ENCODE assay signal across 8 cellular contexts in genomic region chr1:14468751-14469150, GRCh38.
"Had no signal": no experiment of that assay in that cellular context is flagged by ENCODE, and none has a peak within 500 bp of the region (broad histone marks: within the 10 kb centered on the region; RNA-seq: fewer than 3 reads in every experiment).

No MANE protein-coding gene starts in this region.

- H3K4me3 Mint-ChIP-seq: H9, IgD-negative memory B cell had no signal

- H3K9ac ChIP-seq: KMS-11 had no signal

- H3K27ac Mint-ChIP-seq: H9, IgD-negative memory B cell had no signal

- H3K27ac ChIP-seq: HL-60, KMS-11 had no signal

- DNase-seq: GOT3, H9, HCEC 1CT, KBM-7 had no signal

- H3K9me3 Mint-ChIP-seq: H9 had no signal

- H3K36me3 Mint-ChIP-seq: IgD-negative memory B cell had no signal

- H3K27me3 Mint-ChIP-seq: IgD-negative memory B cell had no signal

- ATAC-seq: HepG2 had no signal

- H3K4me2 ChIP-seq: KMS-11 had no signal

- H3K4me1 Mint-ChIP-seq: IgD-negative memory B cell had no signal
